31 cellular contexts compared by ENCODE assay signal in the genomic region with DNA sequence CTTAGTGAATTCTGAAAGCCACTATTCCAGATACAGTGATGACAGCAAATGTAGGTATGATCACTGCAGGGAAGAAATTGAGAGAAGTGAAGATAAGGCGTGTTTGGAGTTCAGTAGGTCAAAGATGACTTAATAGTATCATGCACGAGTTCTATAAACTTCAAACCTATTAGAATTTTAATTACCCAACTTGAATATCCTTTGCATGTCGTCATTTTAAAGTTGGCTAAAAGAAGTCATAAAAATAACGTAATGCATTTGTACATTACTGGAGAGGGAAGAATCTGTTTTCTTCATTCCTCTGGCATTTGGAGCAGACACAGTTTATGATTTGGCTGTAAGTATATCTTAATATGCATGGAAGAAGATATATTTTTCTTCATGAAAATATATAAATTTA.
"Had no signal": no experiment of that assay in that cellular context is flagged by ENCODE, and none has a peak within 500 bp of the region (broad histone marks: within the 10 kb centered on the region; RNA-seq: fewer than 3 reads in every experiment).

No MANE protein-coding gene starts in this region.

- H3K4me1 Mint-ChIP-seq: activated CD4-positive, alpha-beta T cell treated with anti-CD3 and anti-CD28 coated beads, Interleukin-2, amount 10 ng/mL, durations not matched to agents 24 days and 14 days; activated naive CD4-positive, alpha-beta T cell treated with anti-CD3 and anti-CD28 coated beads, Interleukin-2, amount 50 U/mL, for 24 hours; activated naive CD8-positive, alpha-beta T cell treated with anti-CD3 and anti-CD28 coated beads, Interleukin-2, amount 50 U/mL, for 24 hours; activated T-helper 17 cell treated with anti-CD3 and anti-CD28 coated beads, Interleukin-2, amount 50 U/mL, for 72 hours; naive B cell; nephron progenitor cell; stimulated activated naive B cell treated with anti-CD40 and anti-IgM and Interleukin-4, amounts not matched to agents 10 μg/mL and 1 μg/mL and 100 μg/mL, for 72 hours; T-helper 17 cell had no signal

- ATAC-seq: activated naive CD8-positive, alpha-beta T cell treated with anti-CD3 and anti-CD28 coated beads, Interleukin-2, amount 50 U/mL, for 24 hours; activated T-cell treated with anti-CD3 and anti-CD28 coated beads, Interleukin-2, amount 50 U/mL, for 4 hours; activated T-helper 17 cell treated with anti-CD3 and anti-CD28 coated beads, Interleukin-2, amount 50 U/mL, for 72 hours; left cardiac atrium; stimulated activated naive B cell treated with anti-CD40 and anti-IgM and Interleukin-4, amounts not matched to agents 10 μg/mL and 1 μg/mL and 100 μg/mL, for 72 hours; T-helper 17 cell had no signal

- H3K27me3 Mint-ChIP-seq: activated CD4-positive, alpha-beta memory T cell treated with anti-CD3 and anti-CD28 coated beads for 36 hours; activated CD4-positive, alpha-beta T cell treated with anti-CD3 and anti-CD28 coated beads, Interleukin-2, amount 10 ng/mL, durations not matched to agents 24 days and 14 days; activated naive CD4-positive, alpha-beta T cell treated with anti-CD3 and anti-CD28 coated beads, Interleukin-2, amount 50 U/mL, for 24 hours; activated naive CD8-positive, alpha-beta T cell treated with anti-CD3 and anti-CD28 coated beads, Interleukin-2, amount 50 U/mL, for 24 hours; activated T-helper 17 cell treated with anti-CD3 and anti-CD28 coated beads, Interleukin-2, amount 50 U/mL, for 72 hours; naive B cell; T-helper 17 cell had no signal

- H3K27me3 ChIP-seq: neutrophil, ovary, sigmoid colon, suprapubic skin, transverse colon had no signal

- H3K9me3 ChIP-seq: neutrophil, ovary, prostate gland, sigmoid colon, suprapubic skin, transverse colon had no signal

- FAIRE-seq: keratinocyte had no signal

- DNase-seq: activated CD4-positive, alpha-beta memory T cell treated with anti-CD3 and anti-CD28 coated beads for 36 hours; activated CD4-positive, alpha-beta T cell treated with anti-CD3 and anti-CD28 coated beads, Interleukin-2, amount 10 ng/mL, durations not matched to agents 24 days and 14 days; activated CD4-positive, CD25-positive, alpha-beta regulatory T cell treated with anti-CD3 and anti-CD28 coated beads, Interleukin-2, amount 50 U/mL, for 72 hours; activated gamma-delta T cell treated with Interleukin-2 at 50 U/mL for 16 hours; activated naive CD8-positive, alpha-beta T cell treated with anti-CD3 and anti-CD28 coated beads, Interleukin-2, amount 50 U/mL, for 24 hours; activated T-cell treated with anti-CD3 and anti-CD28 coated beads, Interleukin-2, amount 50 U/mL, for 4 hours; dorsolateral prefrontal cortex; effector memory CD4-positive, alpha-beta T cell; foreskin fibroblast; head of caudate nucleus; hippocampal formation; left cardiac atrium; mammary epithelial cell; naive B cell; nephron progenitor cell; ovary; retina; sigmoid colon; stimulated activated CD4-positive, alpha-beta T cell treated with anti-CD3 and anti-CD28 coated beads, Interleukin-15, amount 100 ng/mL, for 24 hours; stimulated activated CD4-positive, alpha-beta T cell treated with anti-CD3 and anti-CD28 coated beads, Interleukin-2, amount 100 ng/mL, for 24 hours; stimulated activated naive B cell treated with anti-CD40 and anti-IgM and Interleukin-4, amounts not matched to agents 10 μg/mL and 1 μg/mL and 100 μg/mL, for 72 hours; T-helper 17 cell; T1000; transverse colon had no signal

- H3K9me3 Mint-ChIP-seq: activated CD4-positive, alpha-beta memory T cell treated with anti-CD3 and anti-CD28 coated beads for 36 hours; activated CD4-positive, alpha-beta T cell treated with anti-CD3 and anti-CD28 coated beads, Interleukin-2, amount 10 ng/mL, durations not matched to agents 24 days and 14 days; activated naive CD8-positive, alpha-beta T cell treated with anti-CD3 and anti-CD28 coated beads, Interleukin-2, amount 50 U/mL, for 24 hours had no signal

- H3K4me3 Mint-ChIP-seq: activated CD4-positive, alpha-beta memory T cell treated with anti-CD3 and anti-CD28 coated beads for 36 hours; activated CD4-positive, alpha-beta T cell treated with anti-CD3 and anti-CD28 coated beads, Interleukin-2, amount 10 ng/mL, durations not matched to agents 24 days and 14 days; activated naive CD4-positive, alpha-beta T cell treated with anti-CD3 and anti-CD28 coated beads, Interleukin-2, amount 50 U/mL, for 24 hours; activated naive CD8-positive, alpha-beta T cell treated with anti-CD3 and anti-CD28 coated beads, Interleukin-2, amount 50 U/mL, for 24 hours; activated T-cell treated with anti-CD3 and anti-CD28 coated beads, Interleukin-2, amount 50 U/mL, for 4 hours; activated T-helper 17 cell treated with anti-CD3 and anti-CD28 coated beads, Interleukin-2, amount 50 U/mL, for 72 hours; naive B cell; nephron progenitor cell; stimulated activated naive B cell treated with anti-CD40 and anti-IgM and Interleukin-4, amounts not matched to agents 10 μg/mL and 1 μg/mL and 100 μg/mL, for 72 hours; T-helper 17 cell had no signal

- H3K27ac Mint-ChIP-seq: activated CD4-positive, alpha-beta memory T cell treated with anti-CD3 and anti-CD28 coated beads for 36 hours; activated CD4-positive, alpha-beta T cell treated with anti-CD3 and anti-CD28 coated beads, Interleukin-2, amount 10 ng/mL, durations not matched to agents 24 days and 14 days; activated naive CD4-positive, alpha-beta T cell treated with anti-CD3 and anti-CD28 coated beads, Interleukin-2, amount 50 U/mL, for 24 hours; activated naive CD8-positive, alpha-beta T cell treated with anti-CD3 and anti-CD28 coated beads, Interleukin-2, amount 50 U/mL, for 24 hours; activated T-helper 17 cell treated with anti-CD3 and anti-CD28 coated beads, Interleukin-2, amount 50 U/mL, for 72 hours; naive B cell; nephron progenitor cell; stimulated activated naive B cell treated with anti-CD40 and anti-IgM and Interleukin-4, amounts not matched to agents 10 μg/mL and 1 μg/mL and 100 μg/mL, for 72 hours; T-helper 17 cell had no signal

- H3K4me3 ChIP-seq: coronary artery, dorsolateral prefrontal cortex, ovary, prostate gland, sigmoid colon, suprapubic skin, transverse colon had no signal

- H3K27ac ChIP-seq: coronary artery, dorsolateral prefrontal cortex, neutrophil, ovary, prostate gland, sigmoid colon, suprapubic skin, transverse colon had no signal

- H3K4me1 ChIP-seq: prostate gland, sigmoid colon, suprapubic skin, transverse colon had no signal

- H3K36me3 ChIP-seq: neutrophil, ovary, prostate gland, sigmoid colon, suprapubic skin, transverse colon had no signal

- H3K36me3 Mint-ChIP-seq: activated CD4-positive, alpha-beta memory T cell treated with anti-CD3 and anti-CD28 coated beads for 36 hours; activated naive CD4-positive, alpha-beta T cell treated with anti-CD3 and anti-CD28 coated beads, Interleukin-2, amount 50 U/mL, for 24 hours; naive B cell; stimulated activated naive B cell treated with anti-CD40 and anti-IgM and Interleukin-4, amounts not matched to agents 10 μg/mL and 1 μg/mL and 100 μg/mL, for 72 hours had no signal
